In genomic region chr14:76514599-76514998, GRCh38 we compare ENCODE assay signal across 9 cellular contexts.
DNase-seq lines count a peak whose midpoint lies in the region; ATAC-seq and TF ChIP-seq lines count a peak whose summit lies in the region.
"Had no signal": no experiment of that assay in that cellular context is flagged by ENCODE, and none has a peak within 500 bp of the region (broad histone marks: within the 10 kb centered on the region; RNA-seq: fewer than 3 reads in every experiment).

No MANE protein-coding gene starts in this region.

- no peak for ATAC-seq in HG02678 (IDR thresholded peaks at IDR 0.05; ENCODE audit: unreplicated experiment)
- ATAC-seq in HG03025 (IDR thresholded peaks at IDR 0.05; ENCODE audit: low FRiP score, unreplicated experiment) = no peak
- ATAC-seq in HG03139 (IDR thresholded peaks at IDR 0.05; ENCODE audit: unreplicated experiment) = no peak

- DNase-seq in AG08396 (ENCODE audit: low spot score) (peak; percentile 27), GM12864 (ENCODE audit: low read depth) (no peak), NCI-H460 (ENCODE audit: extremely low read depth, low read depth) (peak; percentile 24), epithelial cell of esophagus (ENCODE audit: low read depth) (peak; percentile 66), foreskin fibroblast (no peak)

- TF ChIP-seq CTCF in GM12864 (IDR thresholded peaks at IDR 0.05; ENCODE audit: low read depth, low read length, missing control alignments) (peak; percentile 58), epithelial cell of esophagus (IDR thresholded peaks at IDR 0.05; ENCODE audit: insufficient read depth, low read depth, low read length, missing control alignments) (peak; percentile 63), foreskin fibroblast (IDR thresholded peaks at IDR 0.05; ENCODE audit: low read depth, low read length) (no peak)

- H3K4me3 ChIP-seq in GM12864 (ENCODE audit: low read depth, low read length) = no peak overlapping the region
- H3K4me3 ChIP-seq in epithelial cell of esophagus (ENCODE audit: low read length) = no peak overlapping the region
- no peak overlapping the region for H3K4me3 ChIP-seq in foreskin fibroblast (ENCODE audit: low read depth in 1 of 2, low read length in 2 of 2)
- H3K4me3 ChIP-seq: thoracic aorta had no signal

Comparison
In these comparisons a context has a peak if more than half of its experiments do, and no peak if none do; other contexts are left out.
1. DNase-seq: peak in AG08396 (single experiment), NCI-H460 (single experiment) and epithelial cell of esophagus (single experiment); none in GM12864 (single experiment) and foreskin fibroblast (0 of 2).